25 cellular contexts compared by ENCODE assay signal in genomic region chr19:41735071-41735623, GRCh38. TPM values are rescaled to one million over a fixed set of nuclear protein-coding genes. Genes with fewer than 3 reads are reported as not detected.
A peak's percentile ranks its signal among the peaks of the same experiment; 100 is the strongest.
DNase-seq lines count a peak whose midpoint lies in the region; ATAC-seq and TF ChIP-seq lines count a peak whose summit lies in the region.
"Had no signal": no experiment of that assay in that cellular context is flagged by ENCODE, and none has a peak within 500 bp of the region (broad histone marks: within the 10 kb centered on the region; RNA-seq: fewer than 3 reads in every experiment).

No MANE protein-coding gene starts in this region.

- peak; percentile 39 for DNase-seq in Caki2 (ENCODE audit: low read depth)
- DNase-seq in LoVo (ENCODE audit: low spot score), result peak; percentile 78
- DNase-seq in epithelial cell of esophagus (ENCODE audit: low read depth), result peak; percentile 21
- no peak for DNase-seq in AG08396 (ENCODE audit: low spot score)
- DNase-seq in stimulated activated CD4-positive, alpha-beta T cell treated with anti-CD3 and anti-CD28 coated beads, Interleukin-4, amount 100 ng/mL, for 1 hour, result no peak
- no peak for DNase-seq in RWPE1 (ENCODE audit: low spot score)
- DNase-seq: activated CD4-positive, alpha-beta T cell treated with anti-CD3 and anti-CD28 coated beads for 48 hours; activated CD8-positive, alpha-beta memory T cell treated with anti-CD3 and anti-CD28 coated beads for 24 hours; activated gamma-delta T cell; central memory CD4-positive, alpha-beta T cell; dermis blood vessel endothelial cell; glutamatergic neuron; NK-92 treated with Interleukin-12 subunit alpha and Interleukin-12 subunit beta, amount 100 ng/mL, for 24 hours; SHP77 treated with DMSO at 0.1 percent for 48 hours; stimulated activated CD4-positive, alpha-beta T cell treated with anti-CD3 and anti-CD28 coated beads, Interleukin-2, amount 100 ng/mL, for 24 hours; SW 1271; T-helper 9 cell; WERI-Rb-1 had no signal

- no peak for ATAC-seq in HG03108 (IDR thresholded peaks at IDR 0.05; ENCODE audit: unreplicated experiment)

- in situ Hi-C loops in Caki2 (cut with HindIII; ENCODE audit: low pct_unique_long_range_greater_than_20kb, low sequenced_read_pairs), result no loop called here

- peak overlapping the region; percentile 52 for H3K9ac ChIP-seq in mucosa of stomach (ENCODE audit: low read length)
- H3K9ac ChIP-seq: parathyroid adenoma had no signal

- no peaks in the 10 kb centered on the region for H3K9me3 ChIP-seq in mucosa of stomach (ENCODE audit: control insufficient read depth, low read length)

- H3K4me1 ChIP-seq in mucosa of stomach (ENCODE audit: control insufficient read depth, insufficient read depth, low read length), result peaks cover 62% of the 10 kb centered on the region
- H3K4me1 ChIP-seq: parathyroid adenoma had no signal

- H3K4me3 ChIP-seq in epithelial cell of esophagus (ENCODE audit: low read length) (no peak overlapping the region), mucosa of stomach (ENCODE audit: low read length) (no peak overlapping the region)

- H3K27ac ChIP-seq in RWPE1, result no peak overlapping the region
- H3K27ac ChIP-seq: parathyroid adenoma, WERI-Rb-1 had no signal

- no peaks in the 10 kb centered on the region for H3K36me3 ChIP-seq in mucosa of stomach (ENCODE audit: control insufficient read depth, insufficient read depth, low read length)
- H3K36me3 ChIP-seq: WERI-Rb-1 had no signal

- H3K27me3 ChIP-seq in mucosa of stomach (ENCODE audit: control insufficient read depth, insufficient read depth, low read length), result no peaks in the 10 kb centered on the region

- TF ChIP-seq CTCF in epithelial cell of esophagus (IDR thresholded peaks at IDR 0.05; ENCODE audit: insufficient read depth, low read depth, low read length, missing control alignments), result no peak
- no peak for TF ChIP-seq CTCF in RWPE1 (conservative IDR thresholded peaks at IDR 0.05; ENCODE audit: low read depth)

- POLR2A ChIA-PET in RWPE1 (lab: Yijun Ruan, JAX; ENCODE audit: low non-redundant PET), result no interaction called here

- CTCF ChIA-PET in RWPE1 (lab: Yijun Ruan, JAX), result no interaction called here

RNA-seq across cellular contexts. Expression of gene CEACAM6, which starts 20.2 kb away (rescaled TPM):
- 2.8 and 4.1 TPM in 2 replicates for total RNA-seq in Caki2 (2014; rRNA removed; shearing (Covaris generic); ENCODE audit: low replicate concordance)
- total RNA-seq: dermis blood vessel endothelial cell, H1, neural crest cell, subcutaneous adipose tissue had no signal

RNA-seq across cellular contexts. Expression of gene CEACAM5, which starts 26.7 kb away (rescaled TPM):
- not detected in 2 replicates for total RNA-seq in Caki2 (2014; rRNA removed; shearing (Covaris generic); ENCODE audit: low replicate concordance)
- total RNA-seq: dermis blood vessel endothelial cell, H1, mononuclear cell, neural crest cell had no signal

RNA-seq across cellular contexts. Expression of gene CEACAM7, which starts 47.1 kb away (rescaled TPM):
- total RNA-seq in Caki2 (2014; rRNA removed; shearing (Covaris generic); ENCODE audit: low replicate concordance), result not detected in 2 replicates
- total RNA-seq: H1, mononuclear cell, neural crest cell had no signal

Comparison
In these comparisons a context has a peak if more than half of its experiments do, and no peak if none do; other contexts are left out.
1. DNase-seq: peak in Caki2 (single experiment), LoVo (single experiment) and epithelial cell of esophagus (single experiment); none in AG08396 (single experiment), stimulated activated CD4-positive, alpha-beta T cell treated with anti-CD3 and anti-CD28 coated beads, Interleukin-4, amount 100 ng/mL, for 1 hour (single experiment) and RWPE1 (single experiment).